In the genomic region with DNA sequence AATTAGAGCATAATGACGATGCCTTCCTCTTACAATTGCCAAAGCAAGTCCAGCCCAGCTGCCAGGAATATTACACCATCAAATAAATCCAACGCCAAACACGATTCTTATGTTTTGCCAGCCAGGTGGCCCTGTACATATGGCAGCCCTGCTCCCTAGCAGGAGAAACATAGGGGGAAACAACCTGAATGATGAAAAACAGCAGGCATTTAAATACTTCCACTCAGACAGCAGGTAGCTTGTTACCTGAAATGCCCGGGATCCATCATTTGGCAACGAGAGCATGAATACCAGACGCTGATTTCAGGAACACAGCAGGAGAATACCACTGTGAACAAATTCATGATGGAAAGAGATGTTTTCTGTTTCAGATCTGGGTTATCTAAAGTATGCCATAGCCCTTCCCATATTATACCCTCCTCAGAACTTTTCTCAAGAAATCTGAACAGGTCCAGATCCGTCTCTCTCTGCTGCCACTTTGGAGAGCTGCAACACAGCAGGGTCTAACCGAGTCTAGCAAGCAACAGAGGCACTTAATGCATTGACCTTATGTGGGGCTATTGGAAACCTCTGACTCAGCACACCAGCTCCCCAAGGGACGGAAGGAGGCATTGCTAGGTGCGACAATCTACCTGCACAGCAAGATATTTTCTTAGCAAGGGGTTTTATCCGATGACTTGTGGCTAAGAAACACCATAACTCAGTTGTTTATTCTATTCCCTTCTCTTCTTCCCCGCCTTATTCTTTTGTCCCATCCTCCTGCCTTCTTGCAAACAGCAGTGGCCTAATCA, we compare ENCODE assay signal across 23 cellular contexts.
DNase-seq lines count a peak whose midpoint lies in the region; ATAC-seq and FAIRE-seq lines count a peak whose summit lies in the region.
"Had no signal": no experiment of that assay in that cellular context is flagged by ENCODE, and none has a peak within 500 bp of the region (broad histone marks: within the 10 kb centered on the region; RNA-seq: fewer than 3 reads in every experiment).

No MANE protein-coding gene starts in this region.

- WGBS in mesendoderm (ENCODE audit: extremely low coverage, insufficient coverage, low lambda C conversion rate): no CpG with 5 or more reads among the region's 12 CpGs

- no peak overlapping the region for H3K56ac ChIP-seq in mesendoderm (ENCODE audit: low read length)

- H3K36me3 ChIP-seq in mesendoderm (ENCODE audit: control insufficient read depth, insufficient read depth, low read length): no peaks in the 10 kb centered on the region
- H3K36me3 ChIP-seq: transverse colon had no signal

- no peak overlapping the region for H3K18ac ChIP-seq in mesendoderm (ENCODE audit: low read length)

- H3K4me2 ChIP-seq in mesendoderm (ENCODE audit: low read length): no peak overlapping the region

- H3K4me1 ChIP-seq in mesendoderm (ENCODE audit: control insufficient read depth, low read depth, low read length): no peaks in the 10 kb centered on the region
- H3K4me1 ChIP-seq: foreskin keratinocyte, transverse colon had no signal

- ATAC-seq in HG03097 (IDR thresholded peaks at IDR 0.05; ENCODE audit: low FRiP score, unreplicated experiment): no peak
- ATAC-seq: foreskin keratinocyte, left lobe of liver had no signal

- H3K79me1 ChIP-seq in mesendoderm (ENCODE audit: low read length): no peaks in the 10 kb centered on the region

- no peak overlapping the region for H4K5ac ChIP-seq in mesendoderm (ENCODE audit: low read length)

- H3K23ac ChIP-seq in mesendoderm (ENCODE audit: low read length): no peak overlapping the region

- no peak overlapping the region for H3K9ac ChIP-seq in mesendoderm (ENCODE audit: low read length)

- H2BK15ac ChIP-seq in mesendoderm (replicated peaks; ENCODE audit: low read depth): no peak overlapping the region

- no peak overlapping the region for H2AK5ac ChIP-seq in mesendoderm (ENCODE audit: low read length)

- H3K27me3 ChIP-seq in mesendoderm (ENCODE audit: insufficient read depth, low read length, poor library complexity): no peaks in the 10 kb centered on the region
- H3K27me3 ChIP-seq: transverse colon had no signal

- no peak overlapping the region for H2BK5ac ChIP-seq in mesendoderm (ENCODE audit: low read length)

- no peak overlapping the region for H4K8ac ChIP-seq in mesendoderm (ENCODE audit: low read depth, low read length)

- H3K4me3 ChIP-seq in mesendoderm (ENCODE audit: low read length): no peak overlapping the region
- H3K4me3 ChIP-seq: skin epidermis, transverse colon had no signal

- H3K4ac ChIP-seq in mesendoderm (ENCODE audit: low read depth, low read length): no peak overlapping the region

- no peak overlapping the region for H2BK120ac ChIP-seq in mesendoderm (ENCODE audit: low read depth, low read length)

- no peak overlapping the region for H3K27ac ChIP-seq in mesendoderm (ENCODE audit: low read depth, low read length)
- H3K27ac ChIP-seq: foreskin keratinocyte, skin epidermis, transverse colon had no signal

- H3K79me2 ChIP-seq in mesendoderm (ENCODE audit: control insufficient read depth, insufficient read depth, low read length): no peaks in the 10 kb centered on the region

- no peak for FAIRE-seq in GM19239 (lab: Jason Lieb, UNC)
- FAIRE-seq: GM12892 had no signal

- peak; percentile 76 for DNase-seq in DMS 273 (lab: John Stamatoyannopoulos, UW; ENCODE audit: unreplicated experiment)
- DNase-seq in DMS 273 treated with DMSO at 0.1 percent for 48 hours (lab: John Stamatoyannopoulos, UW): no peak
- peak; percentile 3 for DNase-seq in HT-29 (ENCODE audit: low spot score)
- peak; percentile 96 for DNase-seq in cerebellar cortex (ENCODE audit: low spot score)
- peak; percentile 74 for DNase-seq in mesendoderm
- DNase-seq in GM19239 (ENCODE audit: insufficient read length, low spot score): no peak
- no peak for DNase-seq in pons (ENCODE audit: low spot score)
- DNase-seq: 8988T; activated CD4-positive, alpha-beta T cell treated with anti-CD3 and anti-CD28 coated beads, Interleukin-2, amount 10 ng/mL, durations not matched to agents 7 days and 5 days; activated CD8-positive, alpha-beta memory T cell treated with anti-CD3 and anti-CD28 coated beads, Interleukin-2, amount 50 U/mL, for 48 hours; activated gamma-delta T cell treated with Interleukin-2 at 50 U/mL for 16 hours; amniotic stem cell; COR-L47; foreskin keratinocyte; midbrain; NCI-H1930; OCI-M1; SIG-M5; transverse colon had no signal

Comparison
In these comparisons a context has a peak if more than half of its experiments do, and no peak if none do; other contexts are left out.
1. DNase-seq: peak in DMS 273 (single experiment), HT-29 (single experiment), cerebellar cortex (single experiment) and mesendoderm (single experiment); none in DMS 273 treated with DMSO at 0.1 percent for 48 hours (single experiment), GM19239 (single experiment) and pons (single experiment).